In genomic region chr6:109243863-109244825, GRCh38 we compare ENCODE assay signal across 17 cellular contexts.
DNase-seq lines count a peak whose midpoint lies in the region; ATAC-seq and TF ChIP-seq lines count a peak whose summit lies in the region.
"Had no signal": no experiment of that assay in that cellular context is flagged by ENCODE, and none has a peak within 500 bp of the region (broad histone marks: within the 10 kb centered on the region; RNA-seq: fewer than 3 reads in every experiment).

No MANE protein-coding gene starts in this region.

- H3K27me3 ChIP-seq in Loucy (ENCODE audit: insufficient read depth, low read length, poor library complexity, severe bottlenecking) = no peaks in the 10 kb centered on the region

- H3K4me3 Mint-ChIP-seq in activated naive CD4-positive, alpha-beta T cell treated with anti-CD3 and anti-CD28 coated beads, Interleukin-2, amount 10 ng/mL, durations not matched to agents 7 days and 5 days = no peak overlapping the region
- H3K4me3 Mint-ChIP-seq in activated naive CD4-positive, alpha-beta T cell treated with anti-CD3 and anti-CD28 coated beads for 36 hours = no peak overlapping the region
- peak overlapping the region; percentile 19 for H3K4me3 Mint-ChIP-seq in T-helper 2 cell treated with Interferon-gamma antibody and Interleukin-4, amounts not matched to agents 5 μg/mL and 100 μg/mL, for 36 hours
- no peak overlapping the region for H3K4me3 Mint-ChIP-seq in nephron progenitor cell

- H3K9me3 Mint-ChIP-seq in activated naive CD4-positive, alpha-beta T cell treated with anti-CD3 and anti-CD28 coated beads, Interleukin-2, amount 10 ng/mL, durations not matched to agents 7 days and 5 days = no peaks in the 10 kb centered on the region
- no peaks in the 10 kb centered on the region for H3K9me3 Mint-ChIP-seq in activated naive CD4-positive, alpha-beta T cell treated with anti-CD3 and anti-CD28 coated beads for 36 hours
- H3K9me3 Mint-ChIP-seq in T-helper 2 cell treated with Interferon-gamma antibody and Interleukin-4, amounts not matched to agents 5 μg/mL and 100 μg/mL, for 36 hours = no peaks in the 10 kb centered on the region
- peaks cover 5% of the 10 kb centered on the region for H3K9me3 Mint-ChIP-seq in nephron progenitor cell

- H3K4me1 ChIP-seq in Loucy (ENCODE audit: insufficient read depth, low read length, poor library complexity, severe bottlenecking) = peaks cover 24% of the 10 kb centered on the region
- H3K4me1 ChIP-seq: A549, Caco-2 had no signal

- peak overlapping the region; percentile 40 for H3K27ac Mint-ChIP-seq in activated naive CD4-positive, alpha-beta T cell treated with anti-CD3 and anti-CD28 coated beads, Interleukin-2, amount 10 ng/mL, durations not matched to agents 7 days and 5 days
- H3K27ac Mint-ChIP-seq in activated naive CD4-positive, alpha-beta T cell treated with anti-CD3 and anti-CD28 coated beads for 36 hours = no peak overlapping the region
- peak overlapping the region; percentile 2 for H3K27ac Mint-ChIP-seq in T-helper 2 cell treated with Interferon-gamma antibody and Interleukin-4, amounts not matched to agents 5 μg/mL and 100 μg/mL, for 36 hours
- H3K27ac Mint-ChIP-seq in nephron progenitor cell = peak overlapping the region; percentile 49

- no peak overlapping the region for H3K4me3 ChIP-seq in Loucy (ENCODE audit: low read length, poor library complexity, severe bottlenecking)
- H3K4me3 ChIP-seq: A549 had no signal

- intact Hi-C loops in activated naive CD4-positive, alpha-beta T cell treated with anti-CD3 and anti-CD28 coated beads for 36 hours (cut with micrococcal nuclease) = no loop called here

- CTCF ChIA-PET in activated naive CD4-positive, alpha-beta T cell treated with anti-CD3 and anti-CD28 coated beads, Interleukin-2, amount 10 ng/mL, durations not matched to agents 7 days and 5 days (lab: Charles Lee) = interaction anchor here (1.3 kb wide), 1 partner anchor 49 kb away, joined by 4 read pairs; no protein-coding TSS in a partner anchor
- CTCF ChIA-PET in activated naive CD4-positive, alpha-beta T cell treated with anti-CD3 and anti-CD28 coated beads for 36 hours (lab: Charles Lee) = no interaction called here

- peaks cover 25% of the 10 kb centered on the region for H3K4me1 Mint-ChIP-seq in activated naive CD4-positive, alpha-beta T cell treated with anti-CD3 and anti-CD28 coated beads, Interleukin-2, amount 10 ng/mL, durations not matched to agents 7 days and 5 days
- no peaks in the 10 kb centered on the region for H3K4me1 Mint-ChIP-seq in activated naive CD4-positive, alpha-beta T cell treated with anti-CD3 and anti-CD28 coated beads for 36 hours (ENCODE audit: low read depth)
- H3K4me1 Mint-ChIP-seq in T-helper 2 cell treated with Interferon-gamma antibody and Interleukin-4, amounts not matched to agents 5 μg/mL and 100 μg/mL, for 36 hours (ENCODE audit: low read depth) = peaks cover 17% of the 10 kb centered on the region
- H3K4me1 Mint-ChIP-seq in nephron progenitor cell = peaks cover 26% of the 10 kb centered on the region

- H3K36me3 ChIP-seq in Loucy (ENCODE audit: insufficient read depth, low read length) = no peaks in the 10 kb centered on the region

- H3K27me3 Mint-ChIP-seq in activated naive CD4-positive, alpha-beta T cell treated with anti-CD3 and anti-CD28 coated beads, Interleukin-2, amount 10 ng/mL, durations not matched to agents 7 days and 5 days = peaks cover 3% of the 10 kb centered on the region
- H3K27me3 Mint-ChIP-seq in activated naive CD4-positive, alpha-beta T cell treated with anti-CD3 and anti-CD28 coated beads for 36 hours (ENCODE audit: low read depth) = no peaks in the 10 kb centered on the region
- H3K27me3 Mint-ChIP-seq in T-helper 2 cell treated with Interferon-gamma antibody and Interleukin-4, amounts not matched to agents 5 μg/mL and 100 μg/mL, for 36 hours (ENCODE audit: low read depth) = peaks cover 2% of the 10 kb centered on the region
- no peaks in the 10 kb centered on the region for H3K27me3 Mint-ChIP-seq in nephron progenitor cell (ENCODE audit: low read depth, poor library complexity)

- H2AFZ ChIP-seq in Loucy (ENCODE audit: low read length) = peak overlapping the region; percentile 87

- no peaks in the 10 kb centered on the region for H3K9me2 ChIP-seq in Loucy (replicated peaks; ENCODE audit: low read depth, low read length)

- no peak overlapping the region for H3K9ac ChIP-seq in Loucy (ENCODE audit: low read depth, low read length, poor library complexity, severe bottlenecking)

- TF ChIP-seq CTCF in Loucy (conservative IDR thresholded peaks at IDR 0.05; ENCODE audit: low read length) = no peak
- TF ChIP-seq CTCF in nephron progenitor cell (IDR thresholded peaks at IDR 0.05) = no peak

- no peak overlapping the region for H3K4me2 ChIP-seq in Loucy (ENCODE audit: low read depth, low read length, poor library complexity, severe bottlenecking)
- H3K4me2 ChIP-seq: A549 had no signal

- no peaks in the 10 kb centered on the region for H3K36me3 Mint-ChIP-seq in activated naive CD4-positive, alpha-beta T cell treated with anti-CD3 and anti-CD28 coated beads, Interleukin-2, amount 10 ng/mL, durations not matched to agents 7 days and 5 days
- H3K36me3 Mint-ChIP-seq in activated naive CD4-positive, alpha-beta T cell treated with anti-CD3 and anti-CD28 coated beads for 36 hours (ENCODE audit: low read depth) = no peaks in the 10 kb centered on the region
- no peaks in the 10 kb centered on the region for H3K36me3 Mint-ChIP-seq in T-helper 2 cell treated with Interferon-gamma antibody and Interleukin-4, amounts not matched to agents 5 μg/mL and 100 μg/mL, for 36 hours (ENCODE audit: low read depth)
- no peaks in the 10 kb centered on the region for H3K36me3 Mint-ChIP-seq in nephron progenitor cell (ENCODE audit: low read depth)

- no peak for DNase-seq in activated naive CD4-positive, alpha-beta T cell treated with anti-CD3 and anti-CD28 coated beads, Interleukin-2, amount 10 ng/mL, durations not matched to agents 7 days and 5 days
- no peak for DNase-seq in activated naive CD4-positive, alpha-beta T cell treated with anti-CD3 and anti-CD28 coated beads for 36 hours
- DNase-seq in T-helper 2 cell treated with Interferon-gamma antibody and Interleukin-4, amounts not matched to agents 5 μg/mL and 100 μg/mL, for 36 hours (ENCODE audit: low spot score) = no peak
- DNase-seq in nephron progenitor cell (no peak), DMS153 treated with DMSO at 0.1 percent for 48 hours (lab: John Stamatoyannopoulos, UW; ENCODE audit: unreplicated experiment) (no peak), occipital lobe (lab: John Stamatoyannopoulos, UW) (no peak)
- DNase-seq: Caco-2, DMS53, HCEC 1CT, NCI-H1105 treated with DMSO at 0.1 percent for 48 hours, NCI-H187, NCI-H446, NCI-H774, RPMI8226 had no signal

- no peaks in the 10 kb centered on the region for H4K20me1 ChIP-seq in Loucy (ENCODE audit: insufficient read depth, low read length, poor library complexity, severe bottlenecking)

- H3K79me2 ChIP-seq in Loucy (ENCODE audit: insufficient read depth, low read length) = no peaks in the 10 kb centered on the region

- no peak for ATAC-seq in HG03342 (IDR thresholded peaks at IDR 0.05; ENCODE audit: unreplicated experiment)
- ATAC-seq: A549 had no signal

- 0 out of 2 replicates have a peak, but pooled peaks cover 4% of the 10 kb centered on the region for H3F3A ChIP-seq in Loucy (ENCODE audit: low read depth)

- no peaks in the 10 kb centered on the region for H3K9me3 ChIP-seq in Loucy (ENCODE audit: insufficient read depth, low read depth, low read length)
- H3K9me3 ChIP-seq: A549, Caco-2 had no signal
